Comparison of ENCODE assay signal across 7 cellular contexts in genomic region chr14:41607119-41607785, GRCh38. TPM values are rescaled to one million over a fixed set of nuclear protein-coding genes. Genes with fewer than 3 reads are reported as not detected.
DNase-seq lines count a peak whose midpoint lies in the region; ATAC-seq and TF ChIP-seq lines count a peak whose summit lies in the region.

No MANE protein-coding gene starts in this region.

- peaks cover 7 to 13% of the 10 kb centered on the region in 2 donors for H3K4me1 Mint-ChIP-seq in effector memory CD8-positive, alpha-beta T cell (ENCODE audit: low read depth in 2 of 2)
- peaks cover 32% of the 10 kb centered on the region for H3K4me1 Mint-ChIP-seq in nephron

- POLR2A ChIA-PET in HEK293 (lab: Yijun Ruan, JAX) = no interaction called here

- peak overlapping the region; percentile 50 for H3K4me3 ChIP-seq in HEK293 (ENCODE audit: low read depth, low read length)

- peaks cover 0 to 5% of the 10 kb centered on the region in 2 donors for H3K9me3 Mint-ChIP-seq in effector memory CD8-positive, alpha-beta T cell
- no peaks in the 10 kb centered on the region for H3K9me3 Mint-ChIP-seq in nephron

- no peak overlapping the region for H3K27ac ChIP-seq in HEK293 (ENCODE audit: extremely low read depth, low read depth, low read length)

- no peak overlapping the region for H3K27ac Mint-ChIP-seq in effector memory CD8-positive, alpha-beta T cell
- peak overlapping the region; percentile 86 to 98 (median 94) for H3K27ac Mint-ChIP-seq in nephron

- H3K27me3 Mint-ChIP-seq in effector memory CD8-positive, alpha-beta T cell = peaks cover 61 to 66% of the 10 kb centered on the region in 2 donors
- peaks cover 46% of the 10 kb centered on the region for H3K27me3 Mint-ChIP-seq in nephron (ENCODE audit: low read depth)

- H3K36me3 Mint-ChIP-seq in effector memory CD8-positive, alpha-beta T cell (ENCODE audit: insufficient read depth) = no peaks in the 10 kb centered on the region
- H3K36me3 Mint-ChIP-seq in nephron (ENCODE audit: low read depth) = no peaks in the 10 kb centered on the region

- TF ChIP-seq CTCF in HEK293 (tag by site-specific recombination; IDR thresholded peaks at IDR 0.05) = no peak
- TF ChIP-seq CTCF in nephron (IDR thresholded peaks at IDR 0.05; ENCODE audit: unreplicated experiment in 3 of 3) = no peak

- H3K4me3 Mint-ChIP-seq in effector memory CD8-positive, alpha-beta T cell = peak overlapping the region; percentile 4 to 57
- peak overlapping the region; percentile 94 to 97 (median 96) for H3K4me3 Mint-ChIP-seq in nephron

- H3K9me3 ChIP-seq in HEK293 (ENCODE audit: control insufficient read depth, insufficient read depth, low read depth, low read length) = no peaks in the 10 kb centered on the region

- ATAC-seq in effector memory CD8-positive, alpha-beta T cell (replicated peaks) = no peak
- no peak for ATAC-seq in HG03196 (IDR thresholded peaks at IDR 0.05; ENCODE audit: unreplicated experiment)

- CTCF ChIA-PET in HEK293 (lab: Yijun Ruan, JAX) = interaction anchor here (0.7 kb wide), 1 partner anchor 24 kb away, joined by 3 read pairs; no protein-coding TSS in a partner anchor

- no peaks in the 10 kb centered on the region for H3K36me3 ChIP-seq in HEK293 (ENCODE audit: control insufficient read depth in 2 of 2, insufficient read depth in 1 of 2, low read length in 2 of 2)

- DNase-seq in NCI-H524 (lab: John Stamatoyannopoulos, UW) = peak; percentile 58 to 72
- DNase-seq in effector memory CD8-positive, alpha-beta T cell = no peak
- DNase-seq in A172 (ENCODE audit: low spot score) = no peak
- DNase-seq in NCI-H2196 (lab: John Stamatoyannopoulos, UW; ENCODE audit: unreplicated experiment) = no peak

- 0 out of 2 replicates have a peak, but pooled peaks cover 2% of the 10 kb centered on the region for H3K4me1 ChIP-seq in HEK293 (ENCODE audit: control insufficient read depth, insufficient read depth, low read length)

TF ChIP-seq in HEK293, 187 proteins besides CTCF, POLR2A, EP300 and RAD21:
- 0 out of 2 replicates have a peak, but pooled peaks have one; percentile 24 for TF ChIP-seq ZNF335 (tag by site-specific recombination; conservative IDR thresholded peaks at IDR 0.05)
- TF ChIP-seq, protein P1, sequence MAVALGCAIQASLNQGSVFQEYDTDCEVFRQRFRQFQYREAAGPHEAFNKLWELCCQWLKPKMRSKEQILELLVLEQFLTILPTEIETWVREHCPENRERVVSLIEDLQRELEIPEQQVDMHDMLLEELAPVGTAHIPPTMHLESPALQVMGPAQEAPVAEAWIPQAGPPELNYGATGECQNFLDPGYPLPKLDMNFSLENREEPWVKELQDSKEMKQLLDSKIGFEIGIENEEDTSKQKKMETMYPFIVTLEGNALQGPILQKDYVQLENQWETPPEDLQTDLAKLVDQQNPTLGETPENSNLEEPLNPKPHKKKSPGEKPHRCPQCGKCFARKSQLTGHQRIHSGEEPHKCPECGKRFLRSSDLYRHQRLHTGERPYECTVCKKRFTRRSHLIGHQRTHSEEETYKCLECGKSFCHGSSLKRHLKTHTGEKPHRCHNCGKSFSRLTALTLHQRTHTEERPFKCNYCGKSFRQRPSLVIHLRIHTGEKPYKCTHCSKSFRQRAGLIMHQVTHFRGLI (tag by site-specific recombination; IDR thresholded peaks at IDR 0.05) = no peak

RNA-seq across cellular contexts. Expression of gene LRFN5, which starts 0.6 kb away (rescaled TPM):
- total RNA-seq in A172 (2014; rRNA removed; shearing (Covaris generic)) = not detected in 2 replicates

Comparison
In these comparisons a context has a peak if more than half of its experiments do, and no peak if none do; other contexts are left out.
1. DNase-seq: peak in NCI-H524 (2 of 2); none in effector memory CD8-positive, alpha-beta T cell (0 of 3), A172 (single experiment) and NCI-H2196 (single experiment).
2. H3K27ac Mint-ChIP-seq: peak in nephron (3 of 3); none in effector memory CD8-positive, alpha-beta T cell (0 of 2).